Comparison of ENCODE assay signal across 19 cellular contexts in the genomic region with DNA sequence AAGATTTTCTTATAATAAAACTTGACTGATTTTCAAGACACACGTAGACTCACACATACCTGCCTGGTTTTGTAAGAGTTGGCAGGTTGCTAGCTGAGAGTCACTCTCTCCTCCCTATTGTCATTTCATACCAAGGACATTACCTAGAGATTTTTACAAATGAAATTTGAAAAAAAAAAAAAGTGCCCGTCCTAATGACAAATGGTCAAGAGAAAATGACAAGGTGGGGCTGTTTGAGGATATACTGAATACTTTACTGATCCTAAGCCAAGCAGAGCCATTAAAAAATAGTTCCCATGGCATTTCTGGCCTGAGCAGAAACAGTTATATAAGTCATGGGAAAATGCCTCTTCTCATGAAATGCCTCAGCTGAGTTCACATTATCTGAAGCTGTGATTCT.
DNase-seq lines count a peak whose midpoint lies in the region; ATAC-seq, FAIRE-seq and TF ChIP-seq lines count a peak whose summit lies in the region.
"Had no signal": no experiment of that assay in that cellular context is flagged by ENCODE, and none has a peak within 500 bp of the region (broad histone marks: within the 10 kb centered on the region; RNA-seq: fewer than 3 reads in every experiment).

No MANE protein-coding gene starts in this region.

- no peak for TF ChIP-seq CTCF in body of pancreas (IDR thresholded peaks at IDR 0.05)
- TF ChIP-seq CTCF in BE2C (IDR thresholded peaks at IDR 0.05; ENCODE audit: low read depth, low read length): no peak

- peaks cover 15% of the 10 kb centered on the region for H3K4me1 ChIP-seq in body of pancreas
- peaks cover 19% of the 10 kb centered on the region for H3K4me1 ChIP-seq in rectal smooth muscle tissue (ENCODE audit: control insufficient read depth, insufficient read depth, low read length)
- no peaks in the 10 kb centered on the region for H3K4me1 ChIP-seq in BE2C

- ATAC-seq in body of pancreas (peak; percentile 53), GM21360 (IDR thresholded peaks at IDR 0.05; ENCODE audit: unreplicated experiment) (no peak)
- ATAC-seq: CD8-positive, alpha-beta T cell; K562 had no signal

- 19 to 27% methylated on average over 2 of the region's 2 CpGs for WGBS in body of pancreas, 2 donors

- peak overlapping the region in 1 of 4 donors; percentile 27 for H3K27ac ChIP-seq in body of pancreas
- peak overlapping the region; percentile 10 for H3K27ac ChIP-seq in rectal smooth muscle tissue (ENCODE audit: low read depth, low read length)

- intact Hi-C loops in body of pancreas (cut with DNase I): no loop called here

- H3K27me3 ChIP-seq in body of pancreas: no peaks in the 10 kb centered on the region
- no peaks in the 10 kb centered on the region for H3K27me3 ChIP-seq in rectal smooth muscle tissue (ENCODE audit: control insufficient read depth, insufficient read depth, low read length)
- no peaks in the 10 kb centered on the region for H3K27me3 ChIP-seq in BE2C

- no peak overlapping the region for H3K9ac ChIP-seq in rectal smooth muscle tissue (ENCODE audit: low read length)

- no peaks in the 10 kb centered on the region for H3K36me3 ChIP-seq in body of pancreas (replicated peaks in 1 of 2; ENCODE audit: insufficient read depth in 1 of 2, low read depth in 2 of 2)
- H3K36me3 ChIP-seq in rectal smooth muscle tissue (ENCODE audit: control insufficient read depth, insufficient read depth, low read length): no peaks in the 10 kb centered on the region
- no peaks in the 10 kb centered on the region for H3K36me3 ChIP-seq in BE2C

- FAIRE-seq in HTR-8/SVneo (lab: Jason Lieb, UNC): no peak
- FAIRE-seq: D721Med, GM12892, K562 had no signal

- no peaks in the 10 kb centered on the region for H3K9me3 ChIP-seq in body of pancreas
- H3K9me3 ChIP-seq in BE2C: no peaks in the 10 kb centered on the region

- H3K4me3 ChIP-seq in body of pancreas (no peak overlapping the region), rectal smooth muscle tissue (ENCODE audit: low read length) (no peak overlapping the region), BE2C (ENCODE audit: low read depth, low read length) (no peak overlapping the region)
- H3K4me3 ChIP-seq: K562 had no signal

- DNase-seq in EH (ENCODE audit: low read depth): peak; percentile 53
- no peak for DNase-seq in body of pancreas
- peak; percentile 9 for DNase-seq in kidney glomerular epithelial cell (lab: John Stamatoyannopoulos, UW)
- DNase-seq in BE2C: no peak
- no peak for DNase-seq in inferior parietal cortex (ENCODE audit: extremely low spot score)
- DNase-seq in HTR-8/SVneo (ENCODE audit: insufficient read length, low spot score): no peak
- DNase-seq: CD8-positive, alpha-beta T cell; DMS79 treated with DMSO at 0.1 percent for 48 hours; GDM1; HCEC 1CT; NCI-H2107; NCI-H226; NCI-H69; SHP77 had no signal

- TF ChIP-seq POLR2A in body of pancreas (IDR thresholded peaks at IDR 0.05): no peak

Comparison
In these comparisons a context has a peak if more than half of its experiments do, and no peak if none do; other contexts are left out.
1. DNase-seq: peak in EH (single experiment) and kidney glomerular epithelial cell (single experiment); none in body of pancreas (0 of 4), BE2C (single experiment), inferior parietal cortex (single experiment) and HTR-8/SVneo (single experiment).